1 cellular context compared by ENCODE assay signal in genomic region chr18:31203086-31203793, GRCh38.
TF ChIP-seq lines count a peak whose summit lies in the region.

No MANE protein-coding gene starts in this region.

TF ChIP-seq in K562, 482 proteins besides CTCF, POLR2A, EP300 and RAD21 (continues in another document):
- TF ChIP-seq CHD7 (IDR thresholded peaks at IDR 0.05; ENCODE audit: low read depth, low read length): no peak
- TF ChIP-seq HNRNPLL (IDR thresholded peaks at IDR 0.05; ENCODE audit: low read depth, low read length, poor library complexity, severe bottlenecking): peak; percentile 71
- TF ChIP-seq CTBP1 (IDR thresholded peaks at IDR 0.05; ENCODE audit: borderline replicate concordance): no peak
- no peak for TF ChIP-seq PTTG1 (tag; IDR thresholded peaks at IDR 0.05; ENCODE audit: low read depth)
- TF ChIP-seq ZNF77 (CRISPR knock-in tag; IDR thresholded peaks at IDR 0.05): no peak
- TF ChIP-seq KDM5B (IDR thresholded peaks at IDR 0.05; ENCODE audit: insufficient replicate concordance, low read depth, low read length): no peak
- TF ChIP-seq CXXC5 (CRISPR knock-in tag; IDR thresholded peaks at IDR 0.05): no peak
- no peak for TF ChIP-seq NUFIP1 (IDR thresholded peaks at IDR 0.05; ENCODE audit: partially characterized antibody)
- TF ChIP-seq SOX6 (IDR thresholded peaks at IDR 0.05): no peak
- no peak for TF ChIP-seq CEBPZ (IDR thresholded peaks at IDR 0.05; ENCODE audit: borderline replicate concordance, low read depth, low read length)
- no peak for TF ChIP-seq MIER1 (IDR thresholded peaks at IDR 0.05; ENCODE audit: low read depth)
- TF ChIP-seq PYGO2 (tag; IDR thresholded peaks at IDR 0.05): no peak
- no peak for TF ChIP-seq NFRKB (IDR thresholded peaks at IDR 0.05; ENCODE audit: low read depth)
- no peak for TF ChIP-seq CREB3 (tag; conservative IDR thresholded peaks at IDR 0.05; ENCODE audit: low read depth)
- TF ChIP-seq CREM (IDR thresholded peaks at IDR 0.05; ENCODE audit: low read depth): 0 out of 2 replicates have a peak, but pooled peaks have one; percentile 7
- TF ChIP-seq SMARCA4 (IDR thresholded peaks at IDR 0.05): no peak
- no peak for TF ChIP-seq RHOXF2B (CRISPR knock-in tag; conservative IDR thresholded peaks at IDR 0.05)
- TF ChIP-seq ARID1B (IDR thresholded peaks at IDR 0.05): 0 out of 2 replicates have a peak, but pooled peaks have one; percentile 47
- TF ChIP-seq ZNF311 (CRISPR knock-in tag; IDR thresholded peaks at IDR 0.05): no peak
- peak; percentile 95 for TF ChIP-seq CEBPB (tag; IDR thresholded peaks at IDR 0.05)
- TF ChIP-seq CBFA2T3 (IDR thresholded peaks at IDR 0.05): peak; percentile 56
- TF ChIP-seq POLR3G (IDR thresholded peaks at IDR 0.05; ENCODE audit: extremely low read depth, insufficient read length, insufficient replicate concordance): no peak
- no peak for TF ChIP-seq SIN3A (IDR thresholded peaks at IDR 0.05; ENCODE audit: borderline replicate concordance in 2 of 2, control insufficient read depth in 1 of 2, low read depth in 2 of 2, low read length in 2 of 2)
- no peak for TF ChIP-seq RUNX1 (IDR thresholded peaks at IDR 0.05; ENCODE audit: low read depth)
- TF ChIP-seq SRSF3 (IDR thresholded peaks at IDR 0.05; ENCODE audit: insufficient read depth, low read length): no peak
- no peak for TF ChIP-seq ID3 (CRISPR knock-in tag; IDR thresholded peaks at IDR 0.05)
- TF ChIP-seq ID3 (tag; IDR thresholded peaks at IDR 0.05): 0 out of 2 replicates have a peak, but pooled peaks have one; percentile 40
- no peak for TF ChIP-seq DNMT1 (IDR thresholded peaks at IDR 0.05)
- TF ChIP-seq E2F1 (CRISPR knock-in tag; IDR thresholded peaks at IDR 0.05): no peak
- no peak for TF ChIP-seq TBL1XR1 (IDR thresholded peaks at IDR 0.05; ENCODE audit: low read length in 2 of 2)
- no peak for TF ChIP-seq PRDM10 (IDR thresholded peaks at IDR 0.05; ENCODE audit: partially characterized antibody)
- TF ChIP-seq CREBBP (IDR thresholded peaks at IDR 0.05; ENCODE audit: low read depth, low read length): no peak
- TF ChIP-seq TEAD4 (IDR thresholded peaks at IDR 0.05; ENCODE audit: low read length): no peak
- no peak for TF ChIP-seq TEAD4 (CRISPR knock-in tag; IDR thresholded peaks at IDR 0.05; ENCODE audit: borderline replicate concordance)
- no peak for TF ChIP-seq CHD1 (IDR thresholded peaks at IDR 0.05; ENCODE audit: low read length)
- no peak for TF ChIP-seq MBD2 (IDR thresholded peaks at IDR 0.05; ENCODE audit: borderline replicate concordance, low read depth)
- no peak for TF ChIP-seq HMG20B (CRISPR knock-in tag; IDR thresholded peaks at IDR 0.05)
- TF ChIP-seq NRF1 (conservative IDR thresholded peaks at IDR 0.05 in 1 of 2, IDR thresholded peaks at IDR 0.05 in 1 of 2): no peak
- no peak for TF ChIP-seq CREB1 (IDR thresholded peaks at IDR 0.05)
- no peak for TF ChIP-seq CREB1 (CRISPR knock-in tag; IDR thresholded peaks at IDR 0.05)
- no peak for TF ChIP-seq ATF6 (CRISPR knock-in tag; IDR thresholded peaks at IDR 0.05)
- TF ChIP-seq ZC3H4 (CRISPR knock-in tag; IDR thresholded peaks at IDR 0.05; ENCODE audit: borderline replicate concordance): no peak
- no peak for TF ChIP-seq MCM5 (IDR thresholded peaks at IDR 0.05; ENCODE audit: low read depth)
